In the genomic region with DNA sequence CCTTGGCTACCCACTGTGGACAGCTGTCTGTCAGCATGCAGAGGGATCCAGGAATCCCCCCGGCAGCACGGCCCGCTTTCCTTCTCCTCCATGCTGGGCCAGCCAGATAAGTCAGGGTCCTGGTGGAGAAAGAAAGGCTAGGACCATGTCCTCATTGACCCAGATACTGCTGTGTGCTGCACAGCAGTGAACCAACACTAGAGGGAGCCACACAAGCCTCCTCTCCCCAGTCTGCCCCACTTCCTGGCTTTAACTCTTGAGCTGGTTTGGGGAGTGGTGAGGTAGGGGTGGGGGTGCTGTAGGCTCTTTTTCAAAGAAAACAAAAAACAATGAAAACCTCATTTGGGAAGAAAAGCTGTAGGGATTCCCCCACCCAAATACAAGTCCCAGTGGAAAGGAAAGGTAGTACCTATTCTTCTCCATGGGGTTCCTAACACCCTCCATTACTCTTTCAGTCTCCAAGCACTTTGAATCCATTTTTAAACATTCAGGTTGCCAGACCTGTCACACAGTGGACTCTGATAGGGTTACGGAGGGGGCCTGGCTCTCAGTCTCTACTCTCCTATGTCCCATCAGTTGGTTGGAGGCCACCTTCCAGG, we compare ENCODE assay signal across 9 cellular contexts.
DNase-seq lines count a peak whose midpoint lies in the region; ATAC-seq and TF ChIP-seq lines count a peak whose summit lies in the region.
"Had no signal": no experiment of that assay in that cellular context is flagged by ENCODE, and none has a peak within 500 bp of the region (broad histone marks: within the 10 kb centered on the region; RNA-seq: fewer than 3 reads in every experiment).

No MANE protein-coding gene starts in this region.

- no peaks in the 10 kb centered on the region for H4K20me1 ChIP-seq in KMS-11 (ENCODE audit: insufficient read depth)

- H3K27me3 Mint-ChIP-seq in activated naive CD4-positive, alpha-beta T cell treated with anti-CD3 and anti-CD28 coated beads, Interleukin-2, amount 10 ng/mL, durations not matched to agents 7 days and 5 days: no peaks in the 10 kb centered on the region
- H3K27me3 Mint-ChIP-seq: activated naive CD4-positive, alpha-beta T cell treated with anti-CD3 and anti-CD28 coated beads, Interleukin-2, amount 50 U/mL, for 24 hours had no signal

- TF ChIP-seq CTCF in KMS-11 (conservative IDR thresholded peaks at IDR 0.05; ENCODE audit: low read depth, low read length): peak; percentile 92
- TF ChIP-seq CTCF in thyroid gland (IDR thresholded peaks at IDR 0.05): peak in 5 of 6 experiments; percentile 13 to 62 (median 40)

- no peak overlapping the region for H2AFZ ChIP-seq in KMS-11 (ENCODE audit: low read depth)

- H3K9me3 Mint-ChIP-seq in activated naive CD4-positive, alpha-beta T cell treated with anti-CD3 and anti-CD28 coated beads, Interleukin-2, amount 10 ng/mL, durations not matched to agents 7 days and 5 days: no peaks in the 10 kb centered on the region
- H3K9me3 Mint-ChIP-seq in activated naive CD4-positive, alpha-beta T cell treated with anti-CD3 and anti-CD28 coated beads, Interleukin-2, amount 50 U/mL, for 72 hours: no peaks in the 10 kb centered on the region
- H3K9me3 Mint-ChIP-seq: activated naive CD4-positive, alpha-beta T cell treated with anti-CD3 and anti-CD28 coated beads, Interleukin-2, amount 50 U/mL, for 24 hours had no signal

- 96 to 98% methylated on average over 4 of the region's 4 CpGs for WGBS in thyroid gland, 2 donors

- no peaks in the 10 kb centered on the region for H3K4me1 Mint-ChIP-seq in activated naive CD4-positive, alpha-beta T cell treated with anti-CD3 and anti-CD28 coated beads, Interleukin-2, amount 10 ng/mL, durations not matched to agents 7 days and 5 days
- H3K4me1 Mint-ChIP-seq: activated naive CD4-positive, alpha-beta T cell treated with anti-CD3 and anti-CD28 coated beads, Interleukin-2, amount 50 U/mL, for 24 hours had no signal

- H3K27ac ChIP-seq in KMS-11 (no peak overlapping the region), thyroid gland (no peak overlapping the region)

- peak; percentile 59 for DNase-seq in activated naive CD4-positive, alpha-beta T cell treated with anti-CD3 and anti-CD28 coated beads, Interleukin-2, amount 10 ng/mL, durations not matched to agents 7 days and 5 days
- DNase-seq in activated naive CD4-positive, alpha-beta T cell treated with anti-CD3 and anti-CD28 coated beads, Interleukin-2, amount 50 U/mL, for 16 hours: no peak
- peak in 1 of 2 donors; percentile 40 for DNase-seq in activated naive CD4-positive, alpha-beta T cell treated with anti-CD3 and anti-CD28 coated beads, Interleukin-2, amount 50 U/mL, for 72 hours (ENCODE audit: low spot score in 2 of 2)
- DNase-seq in thyroid gland (no peak), NCI-H2107 (lab: John Stamatoyannopoulos, UW) (no peak)

- no peak for TF ChIP-seq POLR2A in thyroid gland (IDR thresholded peaks at IDR 0.05)

- H3K4me3 ChIP-seq in KMS-11 (IDR thresholded peaks at IDR 0.05; ENCODE audit: insufficient read depth, low read depth, low read length) (no peak overlapping the region), iPS-18c (ENCODE audit: insufficient read depth, low read depth, low read length) (peak overlapping the region; percentile 10; the same call in 1 of the 2 replicates), thyroid gland (replicated peaks in 1 of 3) (no peak overlapping the region)

- H3K27me3 ChIP-seq in KMS-11 (ENCODE audit: insufficient read depth, low read depth): peaks cover 10% of the 10 kb centered on the region; the same call in 1 of the 2 replicates
- no peaks in the 10 kb centered on the region for H3K27me3 ChIP-seq in thyroid gland

- no peak overlapping the region for H3K4me3 Mint-ChIP-seq in activated naive CD4-positive, alpha-beta T cell treated with anti-CD3 and anti-CD28 coated beads, Interleukin-2, amount 10 ng/mL, durations not matched to agents 7 days and 5 days
- H3K4me3 Mint-ChIP-seq: activated naive CD4-positive, alpha-beta T cell treated with anti-CD3 and anti-CD28 coated beads, Interleukin-2, amount 50 U/mL, for 24 hours had no signal

- no peaks in the 10 kb centered on the region for H3K36me3 Mint-ChIP-seq in activated naive CD4-positive, alpha-beta T cell treated with anti-CD3 and anti-CD28 coated beads, Interleukin-2, amount 10 ng/mL, durations not matched to agents 7 days and 5 days
- H3K36me3 Mint-ChIP-seq in activated naive CD4-positive, alpha-beta T cell treated with anti-CD3 and anti-CD28 coated beads, Interleukin-2, amount 50 U/mL, for 72 hours: no peaks in the 10 kb centered on the region
- H3K36me3 Mint-ChIP-seq: activated naive CD4-positive, alpha-beta T cell treated with anti-CD3 and anti-CD28 coated beads, Interleukin-2, amount 50 U/mL, for 24 hours had no signal

- no peaks in the 10 kb centered on the region for H3K36me3 ChIP-seq in KMS-11 (ENCODE audit: insufficient read depth)
- H3K36me3 ChIP-seq in thyroid gland: peaks cover 11 to 18% of the 10 kb centered on the region in 2 donors

- H3K4me2 ChIP-seq in KMS-11: no peak overlapping the region

- H3K27ac Mint-ChIP-seq in activated naive CD4-positive, alpha-beta T cell treated with anti-CD3 and anti-CD28 coated beads, Interleukin-2, amount 10 ng/mL, durations not matched to agents 7 days and 5 days: no peak overlapping the region
- no peak overlapping the region for H3K27ac Mint-ChIP-seq in activated naive CD4-positive, alpha-beta T cell treated with anti-CD3 and anti-CD28 coated beads, Interleukin-2, amount 50 U/mL, for 72 hours
- H3K27ac Mint-ChIP-seq: activated naive CD4-positive, alpha-beta T cell treated with anti-CD3 and anti-CD28 coated beads, Interleukin-2, amount 50 U/mL, for 24 hours had no signal

- ATAC-seq in activated naive CD4-positive, alpha-beta T cell treated with anti-CD3 and anti-CD28 coated beads, Interleukin-2, amount 50 U/mL, for 72 hours: peak; percentile 80 to 85
- ATAC-seq in GM18517 (IDR thresholded peaks at IDR 0.05; ENCODE audit: unreplicated experiment): no peak

- H3K9me3 ChIP-seq in iPS-18c (ENCODE audit: control insufficient read depth, insufficient read depth, low read length): no peaks in the 10 kb centered on the region
- no peaks in the 10 kb centered on the region for H3K9me3 ChIP-seq in thyroid gland

- intact Hi-C loops in thyroid gland (cut with DNase I): no loop called here

- CTCF ChIA-PET in activated naive CD4-positive, alpha-beta T cell treated with anti-CD3 and anti-CD28 coated beads, Interleukin-2, amount 10 ng/mL, durations not matched to agents 7 days and 5 days (lab: Charles Lee): interaction anchor here (0.6 to 7.9 kb wide), 12 partner anchors 8 to 132 kb away, joined by 3 to 171 read pairs (median 4); no protein-coding TSS in a partner anchor

- no peak overlapping the region for H3K9ac ChIP-seq in KMS-11

- H3K79me2 ChIP-seq in KMS-11 (ENCODE audit: insufficient read depth, low read depth): no peaks in the 10 kb centered on the region

- H3K4me1 ChIP-seq in KMS-11 (ENCODE audit: low read depth, poor library complexity, severe bottlenecking): no peaks in the 10 kb centered on the region
- no peaks in the 10 kb centered on the region for H3K4me1 ChIP-seq in thyroid gland
